Comparison of ENCODE assay signal across 10 cellular contexts in the genomic region with DNA sequence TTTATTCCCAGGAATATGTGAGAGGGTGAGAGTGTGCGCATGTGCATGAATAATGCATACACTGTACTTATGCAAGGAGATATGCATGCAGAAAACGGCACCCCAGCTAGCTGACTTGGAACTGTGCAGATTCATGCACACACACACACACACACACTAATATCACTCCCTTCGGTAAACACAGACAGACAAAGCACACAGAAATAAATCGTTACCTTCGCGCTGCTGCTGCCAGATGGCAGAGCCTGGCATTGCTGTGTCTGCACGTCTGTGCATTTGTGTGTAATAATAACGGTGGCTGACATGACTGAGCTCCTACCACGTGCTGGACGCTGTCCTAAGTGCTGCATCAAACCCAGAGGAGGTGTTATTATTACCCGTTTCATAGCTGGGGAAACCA. TPM values are rescaled to one million over a fixed set of nuclear protein-coding genes. Genes with fewer than 3 reads are reported as not detected.
A peak's percentile ranks its signal among the peaks of the same experiment; 100 is the strongest.
DNase-seq lines count a peak whose midpoint lies in the region; ATAC-seq, FAIRE-seq and TF ChIP-seq lines count a peak whose summit lies in the region.
"Had no signal": no experiment of that assay in that cellular context is flagged by ENCODE, and none has a peak within 500 bp of the region (broad histone marks: within the 10 kb centered on the region; RNA-seq: fewer than 3 reads in every experiment).

No MANE protein-coding gene starts in this region.

- H3K9me3 ChIP-seq in heart right ventricle (no peaks in the 10 kb centered on the region), right atrium auricular region (no peaks in the 10 kb centered on the region), endothelial cell of umbilical vein (replicated peaks; ENCODE audit: control insufficient read depth, insufficient read depth, low read length) (no peaks in the 10 kb centered on the region), aorta (ENCODE audit: control insufficient read depth, low read length) (no peaks in the 10 kb centered on the region), vagina (no peaks in the 10 kb centered on the region), MM.1S (replicated peaks; ENCODE audit: insufficient read depth, low read length) (no peaks in the 10 kb centered on the region)

- DNase-seq in heart right ventricle (no peak), right atrium auricular region (ENCODE audit: low spot score) (no peak), NCI-H526 (lab: John Stamatoyannopoulos, UW) (peak; percentile 77 to 87), endothelial cell of umbilical vein (ENCODE audit: low read depth, low spot score) (peak; percentile 48), aorta (no peak), vagina (ENCODE audit: extremely low spot score in 2 of 2) (no peak), MM.1S (no peak)
- no peak for DNase-seq in activated CD8-positive, alpha-beta memory T cell treated with anti-CD3 and anti-CD28 coated beads, Interleukin-2, amount 50 U/mL, for 48 hours
- DNase-seq: AML-193 had no signal

- H3K27me3 ChIP-seq in heart right ventricle (no peaks in the 10 kb centered on the region), right atrium auricular region (no peaks in the 10 kb centered on the region), endothelial cell of umbilical vein (ENCODE audit: control insufficient read depth in 2 of 2, insufficient read depth in 2 of 2, low read length in 2 of 2) (no peaks in the 10 kb centered on the region), aorta (ENCODE audit: control insufficient read depth in 1 of 2, insufficient read depth in 2 of 2, low read length in 1 of 2) (no peaks in the 10 kb centered on the region), vagina (no peaks in the 10 kb centered on the region), MM.1S (replicated peaks; ENCODE audit: insufficient read depth, low read length) (no peaks in the 10 kb centered on the region)

- H4K20me1 ChIP-seq in endothelial cell of umbilical vein (replicated peaks; ENCODE audit: control insufficient read depth, extremely low read depth, insufficient read depth, low read length): peaks cover 5% of the 10 kb centered on the region
- no peaks in the 10 kb centered on the region for H4K20me1 ChIP-seq in MM.1S (ENCODE audit: insufficient read depth, low read length)

- intact Hi-C loops in heart right ventricle (cut with DNase I): no loop called here
- intact Hi-C loops in endothelial cell of umbilical vein (cut with micrococcal nuclease): loop anchor here (1.0 kb wide), 1 partner anchor 40 kb away; no protein-coding TSS in a partner anchor
- intact Hi-C loops in aorta (cut with DNase I): loop anchor here in 1 of 2 donors (5.0 kb wide), 1 partner anchor 69 kb away; no protein-coding TSS in a partner anchor
- intact Hi-C loops in vagina (cut with DNase I): loop anchor here (5.0 kb wide), 1 partner anchor 1556 kb away; no protein-coding TSS in a partner anchor

- H3F3A ChIP-seq in MM.1S (ENCODE audit: insufficient read depth, low read length): no peaks in the 10 kb centered on the region

- FAIRE-seq in endothelial cell of umbilical vein (lab: Jason Lieb, UNC): no peak

- 39 to 45% methylated on average over 11 of the region's 11 CpGs for WGBS in heart right ventricle, 2 donors
- WGBS in aorta, 2 donors: 8 to 13% methylated on average over 11 of the region's 11 CpGs

- dilution Hi-C loops in endothelial cell of umbilical vein (cut with MboI; ENCODE audit: extremely low pct_ligation_motif_present, low sequenced_read_pairs): no loop called here

- TF ChIP-seq POLR2A in endothelial cell of umbilical vein (IDR thresholded peaks at IDR 0.05; ENCODE audit: low read depth, low read length): no peak
- TF ChIP-seq POLR2A in vagina (IDR thresholded peaks at IDR 0.05): no peak

- no peaks in the 10 kb centered on the region for H3K9me1 ChIP-seq in endothelial cell of umbilical vein (replicated peaks; ENCODE audit: control insufficient read depth, extremely low read depth, insufficient read depth, low read length)

- H3K4me1 ChIP-seq in heart right ventricle (peaks cover 4 to 82% (median 19%) of the 10 kb centered on the region in 9 donors), right atrium auricular region (peaks cover 0 to 32% of the 10 kb centered on the region in 2 donors), endothelial cell of umbilical vein (ENCODE audit: control insufficient read depth, extremely low read depth, insufficient read depth, low read length) (peaks cover 18% of the 10 kb centered on the region), aorta (ENCODE audit: control insufficient read depth in 1 of 2, insufficient read depth in 2 of 2, low read length in 2 of 2) (no peaks in the 10 kb centered on the region), vagina (peaks cover 24% of the 10 kb centered on the region), MM.1S (ENCODE audit: low read length) (no peaks in the 10 kb centered on the region)
- H3K4me1 ChIP-seq: parathyroid adenoma had no signal

- TF ChIP-seq CTCF in heart right ventricle (IDR thresholded peaks at IDR 0.05): peak in 1 of 9 donors; percentile 13
- TF ChIP-seq CTCF in right atrium auricular region (IDR thresholded peaks at IDR 0.05): no peak
- no peak for TF ChIP-seq CTCF in endothelial cell of umbilical vein (IDR thresholded peaks at IDR 0.05; ENCODE audit: extremely low read depth in 1 of 2, insufficient read depth in 1 of 2, low read depth in 1 of 2, low read length in 2 of 2)
- no peak for TF ChIP-seq CTCF in vagina (IDR thresholded peaks at IDR 0.05)
- TF ChIP-seq CTCF in MM.1S (IDR thresholded peaks at IDR 0.05; ENCODE audit: low read length): no peak

- no peak overlapping the region for H3K27ac ChIP-seq in heart right ventricle
- no peak overlapping the region for H3K27ac ChIP-seq in right atrium auricular region
- no peak overlapping the region for H3K27ac ChIP-seq in endothelial cell of umbilical vein (ENCODE audit: insufficient read depth, low read depth, low read length)
- H3K27ac ChIP-seq in aorta (ENCODE audit: low read depth in 1 of 2, low read length in 2 of 2): peak overlapping the region in 1 of 2 donors; percentile 43
- H3K27ac ChIP-seq in vagina: no peak overlapping the region
- no peak overlapping the region for H3K27ac ChIP-seq in MM.1S (ENCODE audit: low read length)
- H3K27ac ChIP-seq: parathyroid adenoma had no signal

- H3K79me2 ChIP-seq in endothelial cell of umbilical vein (ENCODE audit: control insufficient read depth, insufficient read depth, low read length): peaks cover 98% of the 10 kb centered on the region
- H3K79me2 ChIP-seq in MM.1S (ENCODE audit: low read length): no peaks in the 10 kb centered on the region
- H3K79me2 ChIP-seq: parathyroid adenoma had no signal

- H3K9me2 ChIP-seq in MM.1S (replicated peaks; ENCODE audit: insufficient read depth, low read length): no peaks in the 10 kb centered on the region

- H3K4me3 ChIP-seq in heart right ventricle (no peak overlapping the region), right atrium auricular region (no peak overlapping the region), endothelial cell of umbilical vein (replicated peaks in 1 of 3; ENCODE audit: insufficient read depth in 1 of 3, low read depth in 1 of 3, low read length in 3 of 3) (no peak overlapping the region), aorta (ENCODE audit: low read length in 2 of 2) (no peak overlapping the region), vagina (no peak overlapping the region), MM.1S (ENCODE audit: low read length) (no peak overlapping the region)

- H3K36me3 ChIP-seq in heart right ventricle (no peaks in the 10 kb centered on the region), right atrium auricular region (no peaks in the 10 kb centered on the region), endothelial cell of umbilical vein (ENCODE audit: control insufficient read depth in 2 of 2, extremely low read depth in 1 of 2, insufficient read depth in 2 of 2, low read length in 2 of 2) (no peaks in the 10 kb centered on the region), aorta (ENCODE audit: control insufficient read depth in 1 of 2, insufficient read depth in 2 of 2, low read length in 1 of 2) (no peaks in the 10 kb centered on the region), vagina (no peaks in the 10 kb centered on the region), MM.1S (replicated peaks; ENCODE audit: insufficient read depth, low read length) (no peaks in the 10 kb centered on the region)

- ATAC-seq in heart right ventricle: peak in 6 of 8 donors; percentile 7 to 43 (median 36)
- peak; percentile 25 for ATAC-seq in aorta (ENCODE audit: low FRiP score)

- no peak overlapping the region for H3K4me2 ChIP-seq in endothelial cell of umbilical vein (ENCODE audit: insufficient read depth, low read length)
- no peak overlapping the region for H3K4me2 ChIP-seq in MM.1S (ENCODE audit: low read depth, low read length)

- H2AFZ ChIP-seq in endothelial cell of umbilical vein (ENCODE audit: low read depth, low read length) (no peak overlapping the region), MM.1S (ENCODE audit: low read length) (no peak overlapping the region)
- H2AFZ ChIP-seq: parathyroid adenoma had no signal

- CTCF ChIA-PET in endothelial cell of umbilical vein (lab: Charles Lee): interaction anchor here (0.7 to 1.4 kb wide), 4 partner anchors 9 to 133 kb away, joined by 3 to 4 read pairs (median 4); no protein-coding TSS in a partner anchor

- H3K9ac ChIP-seq in endothelial cell of umbilical vein (replicated peaks; ENCODE audit: extremely low read depth, insufficient read depth, low read length) (no peak overlapping the region), MM.1S (ENCODE audit: low read length) (no peak overlapping the region)
- H3K9ac ChIP-seq: parathyroid adenoma had no signal

- POLR2A ChIA-PET in endothelial cell of umbilical vein (lab: Charles Lee): no interaction called here

- no TSS peak for BruUV-seq in endothelial cell of umbilical vein (replicated peaks; lab: Mats Ljungman, UMichigan)

TF ChIP-seq in endothelial cell of umbilical vein, 7 proteins besides CTCF, POLR2A, EP300 and RAD21 (continues in another document):
- TF ChIP-seq, protein P1, sequence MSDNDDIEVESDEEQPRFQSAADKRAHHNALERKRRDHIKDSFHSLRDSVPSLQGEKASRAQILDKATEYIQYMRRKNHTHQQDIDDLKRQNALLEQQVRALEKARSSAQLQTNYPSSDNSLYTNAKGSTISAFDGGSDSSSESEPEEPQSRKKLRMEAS (IDR thresholded peaks at IDR 0.05; ENCODE audit: insufficient read depth, insufficient read length): peak; percentile 17

RNA-seq across cellular contexts. Expression of gene PREX1, which starts 36.8 kb away (rescaled TPM):
- total RNA-seq in heart right ventricle (10 to 100 TPM in 4 of 10 donors, 1 to 10 TPM in 6; 4.6 to 23.4 (median 8.5) TPM), right atrium auricular region (10 to 100 TPM; 11.5 to 21.7 TPM), endothelial cell of umbilical vein (65.7 and 72.9 TPM in 2 replicates), aorta (10 to 100 TPM; 40.9 to 44.3 TPM), vagina (17.7 TPM)
- polyA plus RNA-seq in heart right ventricle (10 to 100 TPM in 1 of 2 donors, 1 to 10 TPM in 1; 9.0 to 11.9 TPM), endothelial cell of umbilical vein (51.3 and 53.6 TPM in 2 replicates), aorta (10 to 100 TPM; 20.4 to 49.0 TPM)
- polyA plus RNA-seq in endothelial cell of umbilical vein (2011; cell fraction: cytosol; rRNA removed): 35.4 and 43.2 TPM in 2 replicates
- 86.0 and 95.1 TPM in 2 replicates for polyA plus RNA-seq in endothelial cell of umbilical vein (2011; cell fraction: nucleus; rRNA removed)
- 54.7 and 68.3 TPM in 2 replicates for polyA plus RNA-seq in endothelial cell of umbilical vein (2012)
- 75.8 and 82.4 TPM in 2 replicates for polyA minus RNA-seq in endothelial cell of umbilical vein
- 10.0 TPM for polyA minus RNA-seq in endothelial cell of umbilical vein (2011; cell fraction: cytosol; rRNA and poly(A)+ RNA removed)
- polyA minus RNA-seq in endothelial cell of umbilical vein (2011; cell fraction: nucleus; rRNA and poly(A)+ RNA removed): 69.8 and 84.1 TPM in 2 replicates

Comparison
In these comparisons a context has a peak if more than half of its experiments do, and no peak if none do; other contexts are left out.
1. DNase-seq: peak in NCI-H526 (2 of 2) and endothelial cell of umbilical vein (single experiment); none in heart right ventricle (0 of 2), right atrium auricular region (single experiment), aorta (0 of 2), activated CD8-positive, alpha-beta memory T cell treated with anti-CD3 and anti-CD28 coated beads, Interleukin-2, amount 50 U/mL, for 48 hours (single experiment), vagina (0 of 2) and MM.1S (single experiment).
2. intact Hi-C loops: an anchor here in endothelial cell of umbilical vein (1.0 kb wide) and vagina (5.0 kb wide); none called in heart right ventricle.